ENCODE assay signal across 20 cellular contexts in the genomic region with DNA sequence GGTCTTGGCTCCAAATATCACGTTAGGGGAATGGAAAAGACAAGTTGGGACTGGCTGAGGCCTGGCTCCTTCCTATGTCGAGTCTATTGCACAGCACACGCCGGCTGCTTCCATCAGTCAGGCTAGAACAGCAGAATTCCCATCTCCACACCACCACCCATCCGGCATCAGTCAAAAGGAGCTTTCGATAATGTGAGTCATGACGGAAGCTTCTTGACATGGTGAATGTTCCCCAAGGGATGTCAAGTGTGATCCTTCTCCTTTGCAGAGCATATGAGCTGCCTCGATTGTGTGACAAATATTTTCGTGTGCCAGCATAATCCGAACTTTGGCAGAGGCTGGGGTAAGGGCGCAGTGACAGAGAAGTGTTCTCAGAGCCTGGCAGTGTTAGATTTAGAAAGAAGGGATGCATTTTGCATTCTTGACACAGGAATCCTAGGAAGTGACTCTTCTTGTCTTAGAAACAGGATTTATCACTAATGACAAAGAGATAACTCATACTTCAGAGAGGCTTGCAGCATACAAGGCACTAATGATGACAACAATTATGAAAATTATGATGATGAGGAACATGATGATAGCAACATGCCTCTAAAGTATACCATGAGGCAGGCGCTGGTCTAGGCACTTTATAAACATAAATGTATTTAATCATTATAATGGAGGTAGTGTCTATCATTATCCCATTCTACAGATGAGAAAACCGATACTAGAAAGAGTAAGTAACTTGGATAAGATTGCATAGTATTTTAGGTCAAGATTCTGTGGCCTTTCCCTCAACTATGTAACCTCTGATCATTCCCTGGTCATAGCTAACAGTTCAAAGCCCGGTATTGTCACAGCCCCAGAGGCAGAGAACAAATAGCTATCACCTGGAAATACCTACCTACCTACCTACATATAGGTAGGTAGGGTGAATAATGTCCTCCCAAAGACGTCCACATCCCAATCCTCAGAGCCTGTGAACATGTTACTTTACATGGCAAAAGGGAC.
"Had no signal": no experiment of that assay in that cellular context is flagged by ENCODE, and none has a peak within 500 bp of the region (broad histone marks: within the 10 kb centered on the region; RNA-seq: fewer than 3 reads in every experiment).

No MANE protein-coding gene starts in this region.

- H3K4me1 ChIP-seq: left lung, transverse colon had no signal

- H3K36me3 ChIP-seq: left lung, transverse colon had no signal

- H3K9me3 ChIP-seq: transverse colon had no signal

- H3K27me3 ChIP-seq: left lung, transverse colon had no signal

- ATAC-seq: activated CD4-positive, CD25-positive, alpha-beta regulatory T cell treated with anti-CD3 and anti-CD28 coated beads, Interleukin-2, amount 50 U/mL, for 24 hours; left lung; mucosa of descending colon; natural killer cell had no signal

- H3K27ac Mint-ChIP-seq: activated naive CD8-positive, alpha-beta T cell treated with anti-CD3 and anti-CD28 coated beads, Interleukin-2, amount 10 ng/mL, durations not matched to agents 7 days and 5 days; natural killer cell had no signal

- H3K4me3 Mint-ChIP-seq: activated naive CD8-positive, alpha-beta T cell treated with anti-CD3 and anti-CD28 coated beads, Interleukin-2, amount 10 ng/mL, durations not matched to agents 7 days and 5 days; brain; natural killer cell had no signal

- H3K36me3 Mint-ChIP-seq: activated naive CD8-positive, alpha-beta T cell treated with anti-CD3 and anti-CD28 coated beads, Interleukin-2, amount 10 ng/mL, durations not matched to agents 7 days and 5 days; natural killer cell had no signal

- H3K4me1 Mint-ChIP-seq: activated naive CD8-positive, alpha-beta T cell treated with anti-CD3 and anti-CD28 coated beads, Interleukin-2, amount 10 ng/mL, durations not matched to agents 7 days and 5 days; brain; natural killer cell had no signal

- DNase-seq: activated CD4-positive, alpha-beta T cell treated with anti-CD3 and anti-CD28 coated beads, Interleukin-2, amount 50 U/mL, for 4 hours; activated naive CD4-positive, alpha-beta T cell; activated naive CD8-positive, alpha-beta T cell treated with anti-CD3 and anti-CD28 coated beads, Interleukin-2, amount 10 ng/mL, durations not matched to agents 7 days and 5 days; activated T-cell treated with anti-CD3 and anti-CD28 coated beads for 4 hours; cortex of kidney; effector CD4-positive, alpha-beta T cell; hippocampal formation; kidney; left lung; mucosa of descending colon; natural killer cell; posterior cingulate gyrus; small intestine; stimulated activated CD4-positive, alpha-beta T cell treated with anti-CD3 and anti-CD28 coated beads, Interleukin-4, amount 100 ng/mL, for 4 hours; stimulated activated CD8-positive, alpha-beta memory T cell treated with anti-CD3 and anti-CD28 coated beads, Interleukin-4, amount 100 ng/mL, for 48 hours; stimulated activated naive CD4-positive, alpha-beta T cell treated with Interleukin-2 at 50 U/mL for 16 hours; T-helper 9 cell; transverse colon had no signal

- H3K27ac ChIP-seq: left lung, transverse colon had no signal

- H3K4me3 ChIP-seq: left lung, mucosa of descending colon, transverse colon had no signal
